18 cellular contexts compared by ENCODE assay signal in genomic region chr1:89887270-89887669, GRCh38.
A peak's percentile ranks its signal among the peaks of the same experiment; 100 is the strongest.
DNase-seq lines count a peak whose midpoint lies in the region; ATAC-seq and TF ChIP-seq lines count a peak whose summit lies in the region.
"Had no signal": no experiment of that assay in that cellular context is flagged by ENCODE, and none has a peak within 500 bp of the region (broad histone marks: within the 10 kb centered on the region; RNA-seq: fewer than 3 reads in every experiment).

No MANE protein-coding gene starts in this region.

- no peak overlapping the region for H3K4me3 ChIP-seq in PC-3 (ENCODE audit: low read length)
- no peak overlapping the region for H3K4me3 ChIP-seq in right lobe of liver
- H3K4me3 ChIP-seq: left ventricle myocardium inferior, Peyer's patch, sigmoid colon had no signal

- peaks cover 53% of the 10 kb centered on the region for H3K79me2 ChIP-seq in PC-3 (ENCODE audit: low read length)

- no peak overlapping the region for H3K4me2 ChIP-seq in PC-3 (ENCODE audit: low read length)

- intact Hi-C loops in PC-3 (cut with micrococcal nuclease) (loop anchor here (5.0 kb wide), 3 partner anchors 45 to 100 kb away; no protein-coding TSS in a partner anchor), right lobe of liver (cut with DNase I) (no loop called here)

- TF ChIP-seq CTCF in PC-3 (conservative IDR thresholded peaks at IDR 0.05; ENCODE audit: low read depth, low read length) = no peak
- TF ChIP-seq CTCF in right lobe of liver (IDR thresholded peaks at IDR 0.05) = no peak

- no TSS peak for BruUV-seq in PC-3 (replicated peaks; lab: Mats Ljungman, UMichigan)

- H3F3A ChIP-seq in PC-3 (ENCODE audit: low read length, unreplicated experiment) = peaks cover 4% of the 10 kb centered on the region

- H3K36me3 ChIP-seq in PC-3 (ENCODE audit: low read depth, low read length) (0 out of 2 replicates have a peak, but pooled peaks cover 2% of the 10 kb centered on the region), right lobe of liver (no peaks in the 10 kb centered on the region)
- H3K36me3 ChIP-seq: left ventricle myocardium inferior, Peyer's patch, sigmoid colon had no signal

- H3K9me3 ChIP-seq in PC-3 (ENCODE audit: low read length) = no peaks in the 10 kb centered on the region
- no peaks in the 10 kb centered on the region for H3K9me3 ChIP-seq in right lobe of liver
- H3K9me3 ChIP-seq: left ventricle myocardium inferior, Peyer's patch, sigmoid colon had no signal

- H4K20me1 ChIP-seq in PC-3 (ENCODE audit: low read length) = no peaks in the 10 kb centered on the region

- POLR2A ChIA-PET in PC-3 (lab: Charles Lee; ENCODE audit: unreplicated experiment) = no interaction called here

- no peaks in the 10 kb centered on the region for H3K27me3 ChIP-seq in PC-3 (ENCODE audit: low read length)
- H3K27me3 ChIP-seq in right lobe of liver = no peaks in the 10 kb centered on the region
- H3K27me3 ChIP-seq: Peyer's patch, sigmoid colon had no signal

- ATAC-seq in PC-3 (no peak), right lobe of liver (peak; percentile 82 to 91 (median 88))

- H3K9ac ChIP-seq in PC-3 (ENCODE audit: low read length) = no peak overlapping the region

- H3K4me1 ChIP-seq in PC-3 (ENCODE audit: insufficient read depth, low read length) (peaks cover 53% of the 10 kb centered on the region), right lobe of liver (peaks cover 0 to 4% (median 0%) of the 10 kb centered on the region in 4 donors)
- H3K4me1 ChIP-seq: Peyer's patch, sigmoid colon had no signal

- H2AFZ ChIP-seq in PC-3 (ENCODE audit: low read length) = no peak overlapping the region

- CTCF ChIA-PET in PC-3 (lab: Charles Lee) = no interaction called here

- no peaks in the 10 kb centered on the region for H3K9me2 ChIP-seq in PC-3 (replicated peaks; ENCODE audit: low read length)

- no peak overlapping the region for H3K27ac ChIP-seq in PC-3 (ENCODE audit: low read length)
- H3K27ac ChIP-seq in right lobe of liver = peak overlapping the region in 1 of 3 donors; percentile 1
- H3K27ac ChIP-seq: left ventricle myocardium inferior, Peyer's patch, sigmoid colon had no signal

- in situ Hi-C loops in Caki2 (cut with HindIII; ENCODE audit: low pct_unique_long_range_greater_than_20kb, low sequenced_read_pairs) = no loop called here

- peak; percentile 30 for DNase-seq in Caki2 (ENCODE audit: low read depth)
- peak; percentile 23 for DNase-seq in PC-3
- DNase-seq in erythroblast (lab: John Stamatoyannopoulos, UW) = peak; percentile 58 to 62
- DNase-seq in right lobe of liver = no peak
- no peak for DNase-seq in NCI-H82 (lab: John Stamatoyannopoulos, UW)
- DNase-seq in activated CD4-positive, alpha-beta T cell treated with anti-CD3 and anti-CD28 coated beads for 1 hour = no peak
- DNase-seq in stimulated activated CD4-positive, alpha-beta T cell treated with anti-CD3 and anti-CD28 coated beads, Interleukin-4, amount 100 ng/mL, for 24 hours = no peak
- no peak for DNase-seq in activated T-cell treated with anti-CD3 and anti-CD28 coated beads for 4 hours
- DNase-seq: activated CD4-positive, alpha-beta T cell treated with anti-CD3 and anti-CD28 coated beads for 48 hours; activated gamma-delta T cell treated with Interleukin-2 at 50 U/mL for 16 hours; amygdala; KG1; left ventricle myocardium inferior; NCI-H1105; NCI-H69; sigmoid colon; stimulated activated CD4-positive, alpha-beta T cell treated with anti-CD3 and anti-CD28 coated beads, Interleukin-2, amount 100 ng/mL, for 48 hours had no signal

- TF ChIP-seq POLR2A in erythroblast (IDR thresholded peaks at IDR 0.05; ENCODE audit: low read length) (no peak), right lobe of liver (IDR thresholded peaks at IDR 0.05) (no peak)

- 81% methylated on average over 2 of the region's 2 CpGs for WGBS in right lobe of liver (ENCODE audit: insufficient coverage, low coverage, low lambda C conversion rate, missing lambda C conversion rate)

Comparison
In these comparisons a context has a peak if more than half of its experiments do, and no peak if none do; other contexts are left out.
1. DNase-seq: peak in Caki2 (single experiment), PC-3 (single experiment) and erythroblast (2 of 2); none in right lobe of liver (0 of 3), NCI-H82 (single experiment), activated CD4-positive, alpha-beta T cell treated with anti-CD3 and anti-CD28 coated beads for 1 hour (single experiment), stimulated activated CD4-positive, alpha-beta T cell treated with anti-CD3 and anti-CD28 coated beads, Interleukin-4, amount 100 ng/mL, for 24 hours (single experiment) and activated T-cell treated with anti-CD3 and anti-CD28 coated beads for 4 hours (single experiment).